In genomic region chr11:64239662-64240466, GRCh38 we compare ENCODE assay signal across 1 cellular context.
TF ChIP-seq lines count a peak whose summit lies in the region.

No MANE protein-coding gene starts in this region.

TF ChIP-seq in HepG2, 621 proteins besides CTCF, POLR2A, EP300 and RAD21 (continued from another document):
- no peak for TF ChIP-seq ZBTB26 (CRISPR knock-in tag; IDR thresholded peaks at IDR 0.05; ENCODE audit: borderline replicate concordance)
- TF ChIP-seq RNF219 (CRISPR knock-in tag; IDR thresholded peaks at IDR 0.05) = no peak
- TF ChIP-seq NFRKB (IDR thresholded peaks at IDR 0.05) = no peak
- no peak for TF ChIP-seq CBX5 (CRISPR knock-in tag; IDR thresholded peaks at IDR 0.05; ENCODE audit: borderline replicate concordance)
- no peak for TF ChIP-seq ZFP36 (IDR thresholded peaks at IDR 0.05; ENCODE audit: borderline replicate concordance, low read depth, low read length, partially characterized antibody)
- TF ChIP-seq ZBTB3 (CRISPR knock-in tag; IDR thresholded peaks at IDR 0.05; ENCODE audit: borderline replicate concordance, low read depth) = no peak
- TF ChIP-seq ZBTB33 (CRISPR knock-in tag; IDR thresholded peaks at IDR 0.05) = 0 out of 2 replicates have a peak, but pooled peaks have one; percentile 21
- no peak for TF ChIP-seq JARID2 (CRISPR knock-in tag; IDR thresholded peaks at IDR 0.05; ENCODE audit: insufficient replicate concordance)
- no peak for TF ChIP-seq DZIP1 (CRISPR knock-in tag; IDR thresholded peaks at IDR 0.05)
- no peak for TF ChIP-seq ZNF407 (CRISPR knock-in tag; IDR thresholded peaks at IDR 0.05; ENCODE audit: not compliant biosample characterization)
- peak; percentile 30; the same call in 1 of the 2 replicates for TF ChIP-seq ZNF589 (CRISPR knock-in tag; conservative IDR thresholded peaks at IDR 0.05)
- TF ChIP-seq SRY (CRISPR knock-in tag; IDR thresholded peaks at IDR 0.05) = peak; percentile 10; the same call in 1 of the 2 replicates
- no peak for TF ChIP-seq GPBP1L1 (CRISPR knock-in tag; IDR thresholded peaks at IDR 0.05)
- TF ChIP-seq PHF8 (CRISPR knock-in tag; IDR thresholded peaks at IDR 0.05) = no peak
- TF ChIP-seq REL (CRISPR knock-in tag; conservative IDR thresholded peaks at IDR 0.05) = no peak
- peak; percentile 55; the same call in 1 of the 2 replicates for TF ChIP-seq ZNF780A (CRISPR knock-in tag; IDR thresholded peaks at IDR 0.05)
- no peak for TF ChIP-seq ZKSCAN8 (CRISPR knock-in tag; IDR thresholded peaks at IDR 0.05; ENCODE audit: borderline replicate concordance)
- 0 out of 2 replicates have a peak, but pooled peaks have one; percentile 11 for TF ChIP-seq ZBTB42 (CRISPR knock-in tag; IDR thresholded peaks at IDR 0.05)
- TF ChIP-seq MXI1 (IDR thresholded peaks at IDR 0.05; ENCODE audit: borderline replicate concordance, low read depth, low read length) = no peak
- TF ChIP-seq ZFYVE20 (CRISPR knock-in tag; IDR thresholded peaks at IDR 0.05; ENCODE audit: borderline replicate concordance, low read depth) = no peak
- TF ChIP-seq JUNB (CRISPR knock-in tag; IDR thresholded peaks at IDR 0.05; ENCODE audit: borderline replicate concordance) = 0 out of 2 replicates have a peak, but pooled peaks have one; percentile 12
- TF ChIP-seq JUND (CRISPR knock-in tag; IDR thresholded peaks at IDR 0.05) = no peak
